Comparison of ENCODE assay signal across 17 cellular contexts in genomic region chr2:25336446-25336845, GRCh38. TPM values are rescaled to one million over a fixed set of nuclear protein-coding genes. Genes with fewer than 3 reads are reported as not detected.
DNase-seq lines count a peak whose midpoint lies in the region; ATAC-seq and TF ChIP-seq lines count a peak whose summit lies in the region.
"Had no signal": no experiment of that assay in that cellular context is flagged by ENCODE, and none has a peak within 500 bp of the region (broad histone marks: within the 10 kb centered on the region; RNA-seq: fewer than 3 reads in every experiment).

No MANE protein-coding gene starts in this region.

- peaks cover 8% of the 10 kb centered on the region for H3K36me3 Mint-ChIP-seq in activated naive CD4-positive, alpha-beta T cell treated with anti-CD3 and anti-CD28 coated beads, Interleukin-2, amount 10 ng/mL, durations not matched to agents 7 days and 5 days
- no peaks in the 10 kb centered on the region for H3K36me3 Mint-ChIP-seq in activated naive CD4-positive, alpha-beta T cell treated with anti-CD3 and anti-CD28 coated beads, Interleukin-2, amount 50 U/mL, for 72 hours
- H3K36me3 Mint-ChIP-seq in memory B cell = peaks cover 3% of the 10 kb centered on the region
- no peaks in the 10 kb centered on the region for H3K36me3 Mint-ChIP-seq in progenitor cell of endocrine pancreas (ENCODE audit: insufficient read depth)

- H3K9me3 Mint-ChIP-seq in activated naive CD4-positive, alpha-beta T cell treated with anti-CD3 and anti-CD28 coated beads, Interleukin-2, amount 10 ng/mL, durations not matched to agents 7 days and 5 days = no peaks in the 10 kb centered on the region
- no peaks in the 10 kb centered on the region for H3K9me3 Mint-ChIP-seq in activated naive CD4-positive, alpha-beta T cell treated with anti-CD3 and anti-CD28 coated beads, Interleukin-2, amount 50 U/mL, for 72 hours
- H3K9me3 Mint-ChIP-seq in memory B cell = no peaks in the 10 kb centered on the region
- no peaks in the 10 kb centered on the region for H3K9me3 Mint-ChIP-seq in progenitor cell of endocrine pancreas (ENCODE audit: low read depth)
- H3K9me3 Mint-ChIP-seq: activated B cell treated with CpG ODN at 0.5 μM for 24 hours; central memory CD8-positive, alpha-beta T cell; endodermal cell had no signal

- TF ChIP-seq CTCF in progenitor cell of endocrine pancreas (IDR thresholded peaks at IDR 0.05; ENCODE audit: unreplicated experiment) = no peak

- no peak overlapping the region for H3K4me3 Mint-ChIP-seq in activated naive CD4-positive, alpha-beta T cell treated with anti-CD3 and anti-CD28 coated beads, Interleukin-2, amount 10 ng/mL, durations not matched to agents 7 days and 5 days
- H3K4me3 Mint-ChIP-seq in memory B cell (no peak overlapping the region), progenitor cell of endocrine pancreas (ENCODE audit: low read depth) (no peak overlapping the region)
- H3K4me3 Mint-ChIP-seq: activated B cell treated with CpG ODN at 0.5 μM for 24 hours; central memory CD8-positive, alpha-beta T cell; endodermal cell had no signal

- H3K27me3 Mint-ChIP-seq in activated naive CD4-positive, alpha-beta T cell treated with anti-CD3 and anti-CD28 coated beads, Interleukin-2, amount 10 ng/mL, durations not matched to agents 7 days and 5 days = no peaks in the 10 kb centered on the region
- no peaks in the 10 kb centered on the region for H3K27me3 Mint-ChIP-seq in memory B cell
- peaks cover 4% of the 10 kb centered on the region for H3K27me3 Mint-ChIP-seq in progenitor cell of endocrine pancreas
- H3K27me3 Mint-ChIP-seq: activated B cell treated with CpG ODN at 0.5 μM for 24 hours; central memory CD8-positive, alpha-beta T cell had no signal

- DNase-seq in activated naive CD4-positive, alpha-beta T cell treated with anti-CD3 and anti-CD28 coated beads, Interleukin-2, amount 10 ng/mL, durations not matched to agents 7 days and 5 days = no peak
- DNase-seq in activated naive CD4-positive, alpha-beta T cell (lab: John Stamatoyannopoulos, UW) = no peak
- no peak for DNase-seq in activated naive CD4-positive, alpha-beta T cell treated with anti-CD3 and anti-CD28 coated beads, Interleukin-2, amount 50 U/mL, for 72 hours (ENCODE audit: low spot score in 2 of 2)
- DNase-seq in memory B cell (ENCODE audit: low spot score in 2 of 2) (no peak), substantia nigra (lab: John Stamatoyannopoulos, UW) (no peak), occipital lobe (lab: John Stamatoyannopoulos, UW) (no peak), progenitor cell of endocrine pancreas (ENCODE audit: low spot score, unreplicated experiment) (no peak)
- DNase-seq: activated B cell treated with CpG ODN at 0.5 μM for 24 hours; endodermal cell; Karpas-422; kidney; NK-92 treated with Interleukin-12 subunit alpha and Interleukin-12 subunit beta, amount 100 ng/mL, for 24 hours; RPMI8226; T-helper 1 cell had no signal

- CTCF ChIA-PET in activated naive CD4-positive, alpha-beta T cell treated with anti-CD3 and anti-CD28 coated beads, Interleukin-2, amount 10 ng/mL, durations not matched to agents 7 days and 5 days (lab: Charles Lee) = interaction anchor here (0.9 to 1.2 kb wide), 2 partner anchors 13 to 26 kb away, joined by 3 to 5 read pairs; no protein-coding TSS in a partner anchor

- peak overlapping the region; percentile 81 for H3K27ac Mint-ChIP-seq in activated naive CD4-positive, alpha-beta T cell treated with anti-CD3 and anti-CD28 coated beads, Interleukin-2, amount 10 ng/mL, durations not matched to agents 7 days and 5 days
- peak overlapping the region; percentile 48 to 91 for H3K27ac Mint-ChIP-seq in activated naive CD4-positive, alpha-beta T cell treated with anti-CD3 and anti-CD28 coated beads, Interleukin-2, amount 50 U/mL, for 72 hours
- H3K27ac Mint-ChIP-seq in memory B cell (peak overlapping the region; percentile 63), progenitor cell of endocrine pancreas (no peak overlapping the region)
- H3K27ac Mint-ChIP-seq: activated B cell treated with CpG ODN at 0.5 μM for 24 hours, endodermal cell had no signal

- H3K4me1 Mint-ChIP-seq in activated naive CD4-positive, alpha-beta T cell treated with anti-CD3 and anti-CD28 coated beads, Interleukin-2, amount 10 ng/mL, durations not matched to agents 7 days and 5 days = peaks cover 75% of the 10 kb centered on the region
- peaks cover 29% of the 10 kb centered on the region for H3K4me1 Mint-ChIP-seq in memory B cell
- H3K4me1 Mint-ChIP-seq in progenitor cell of endocrine pancreas (ENCODE audit: low read depth) = peaks cover 4% of the 10 kb centered on the region

- H3K27ac ChIP-seq in substantia nigra (ENCODE audit: low read depth, low read length, poor library complexity, severe bottlenecking) = peak overlapping the region; percentile 68
- H3K27ac ChIP-seq: hepatocyte had no signal

- ATAC-seq in activated naive CD4-positive, alpha-beta T cell treated with anti-CD3 and anti-CD28 coated beads, Interleukin-2, amount 50 U/mL, for 72 hours = no peak
- ATAC-seq in memory B cell (ENCODE audit: low read depth) (no peak), HG03025 (IDR thresholded peaks at IDR 0.05; ENCODE audit: low FRiP score, unreplicated experiment) (no peak)

RNA-seq across cellular contexts. Expression of gene DNMT3A, which starts 5.3 kb away (rescaled TPM):
- 10 to 100 TPM; 83.1 to 89.6 TPM for total RNA-seq in activated naive CD4-positive, alpha-beta T cell treated with anti-CD3 and anti-CD28 coated beads, Interleukin-2, amount 50 U/mL, for 72 hours
- 53.3 TPM for total RNA-seq in occipital lobe
- total RNA-seq in progenitor cell of endocrine pancreas = 166 and 168 TPM in 2 replicates
